In the genomic region with DNA sequence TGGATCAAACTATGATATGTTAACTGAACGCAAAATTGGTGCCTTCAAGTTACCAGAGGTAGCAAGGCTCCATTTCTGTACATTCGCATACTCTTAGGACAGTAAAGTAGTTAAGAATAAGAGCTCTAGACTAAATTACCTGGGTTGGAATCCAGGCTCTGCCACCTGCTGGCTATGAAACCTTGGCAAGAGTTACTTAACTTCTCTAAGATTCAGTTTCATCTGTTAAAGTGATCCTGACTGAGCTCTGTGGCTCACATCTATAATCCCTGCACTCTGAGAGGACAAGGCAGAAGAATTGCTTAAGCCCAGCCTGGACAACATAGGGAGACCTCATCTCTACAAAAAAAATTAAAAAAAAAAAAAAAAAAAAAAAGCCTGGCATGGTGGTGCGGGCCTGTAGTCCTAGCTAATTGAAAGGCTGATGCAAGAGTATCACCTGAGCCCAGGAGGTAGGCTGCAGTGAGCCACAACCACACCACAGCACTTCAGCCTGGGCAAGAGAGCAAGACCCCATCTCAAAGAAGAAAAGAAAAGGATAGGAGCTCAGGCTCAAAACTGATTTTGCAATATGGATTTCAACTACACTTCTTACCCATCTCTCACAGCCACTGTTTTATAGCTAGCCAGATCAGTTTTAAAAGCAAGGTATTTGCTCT, we compare ENCODE assay signal across 17 cellular contexts. TPM values are rescaled to one million over a fixed set of nuclear protein-coding genes. Genes with fewer than 3 reads are reported as not detected.
DNase-seq lines count a peak whose midpoint lies in the region; ATAC-seq and TF ChIP-seq lines count a peak whose summit lies in the region.
"Had no signal": no experiment of that assay in that cellular context is flagged by ENCODE, and none has a peak within 500 bp of the region (broad histone marks: within the 10 kb centered on the region; RNA-seq: fewer than 3 reads in every experiment).

No MANE protein-coding gene starts in this region.

- TF ChIP-seq POLR2A in right lobe of liver (IDR thresholded peaks at IDR 0.05), result no peak

- DNase-seq in HFFc6, result no peak
- no peak for DNase-seq in astrocyte of the spinal cord (ENCODE audit: low read depth, low spot score)
- no peak for DNase-seq in right lobe of liver
- no peak for DNase-seq in HuH-7 (ENCODE audit: low spot score)
- DNase-seq in NCI-H226, result no peak
- DNase-seq in NCI-H2081 treated with DMSO at 0.1 percent for 48 hours (lab: John Stamatoyannopoulos, UW), result no peak
- DNase-seq: activated T-cell treated with anti-CD3 and anti-CD28 coated beads, Interleukin-2, amount 50 U/mL, for 48 hours; DMS79; heart left ventricle; NCI-H2171; T1000 had no signal

- in situ Hi-C loops in astrocyte of the spinal cord (cut with HindIII; ENCODE audit: low sequenced_read_pairs), result no loop called here

- no peak overlapping the region for H3K27ac ChIP-seq in right lobe of liver
- H3K27ac ChIP-seq: BLaER1, heart left ventricle, parathyroid adenoma had no signal

- peaks cover 30% of the 10 kb centered on the region for H3K4me1 Mint-ChIP-seq in HFFc6 (ENCODE audit: low read depth)

- H3K27ac Mint-ChIP-seq in HFFc6, result no peak overlapping the region

- peaks cover 14% of the 10 kb centered on the region; the same call in 1 of the 2 replicates for H3K36me3 Mint-ChIP-seq in HFFc6 (ENCODE audit: low read depth)

- no peaks in the 10 kb centered on the region for H3K27me3 ChIP-seq in right lobe of liver
- H3K27me3 ChIP-seq: BLaER1, heart left ventricle had no signal

- 75% methylated on average over 3 of the region's 3 CpGs for WGBS in right lobe of liver (ENCODE audit: insufficient coverage, low coverage, low lambda C conversion rate, missing lambda C conversion rate)

- peaks cover 0 to 8% (median 0%) of the 10 kb centered on the region in 4 donors for H3K4me1 ChIP-seq in right lobe of liver
- H3K4me1 ChIP-seq: BLaER1 had no signal

- peak; percentile 28 for TF ChIP-seq CTCF in GM12873 (IDR thresholded peaks at IDR 0.05; ENCODE audit: insufficient read depth, low read depth, low read length, missing control alignments)
- peak; percentile 17; the same call in 1 of the 2 replicates for TF ChIP-seq CTCF in HFFc6 (IDR thresholded peaks at IDR 0.05)
- peak; percentile 19 for TF ChIP-seq CTCF in astrocyte of the spinal cord (IDR thresholded peaks at IDR 0.05; ENCODE audit: low read depth, low read length)
- TF ChIP-seq CTCF in right lobe of liver (IDR thresholded peaks at IDR 0.05), result peak in 3 of 4 donors; percentile 4 to 32 (median 22)

- intact Hi-C loops in right lobe of liver (cut with DNase I), result no loop called here

- H3K9me3 Mint-ChIP-seq in HFFc6, result no peaks in the 10 kb centered on the region
- H3K9me3 Mint-ChIP-seq: dendritic cell treated with granulocyte-macrophage colony-stimulating factor and Interleukin-4, amounts not matched to agents 40 ng/mL and 50 ng/mL, for 4 days had no signal

- H3K4me3 Mint-ChIP-seq in HFFc6, result no peak overlapping the region
- H3K4me3 Mint-ChIP-seq: dendritic cell treated with granulocyte-macrophage colony-stimulating factor and Interleukin-4, amounts not matched to agents 40 ng/mL and 50 ng/mL, for 4 days had no signal

- H3K4me3 ChIP-seq in astrocyte of the spinal cord (ENCODE audit: low read depth, low read length) (no peak overlapping the region), right lobe of liver (no peak overlapping the region)
- H3K4me3 ChIP-seq: BLaER1, heart left ventricle had no signal

- H3K9me3 ChIP-seq in right lobe of liver, result no peaks in the 10 kb centered on the region
- H3K9me3 ChIP-seq: BLaER1, heart left ventricle had no signal

- H3K27me3 Mint-ChIP-seq in HFFc6 (ENCODE audit: insufficient read depth), result peaks cover 1% of the 10 kb centered on the region; the same call in 1 of the 2 replicates
- H3K27me3 Mint-ChIP-seq: dendritic cell treated with granulocyte-macrophage colony-stimulating factor and Interleukin-4, amounts not matched to agents 40 ng/mL and 50 ng/mL, for 4 days had no signal

- ATAC-seq in right lobe of liver (peak; percentile 32 to 57 (median 46)), GM19035 (IDR thresholded peaks at IDR 0.05; ENCODE audit: unreplicated experiment) (no peak)
- ATAC-seq: esophagus mucosa, heart left ventricle had no signal

- H3K36me3 ChIP-seq in right lobe of liver, result no peaks in the 10 kb centered on the region
- H3K36me3 ChIP-seq: BLaER1, heart left ventricle had no signal

RNA-seq across cellular contexts. Expression of a gene that starts 21.3 kb away (rescaled TPM):
- total RNA-seq in HFFc6 (2021; fragmentation: NEBNext Ultra II Directional; extraction: Animal tissue kit (Norgen Biotek cat#: 25700)), result 10 to 100 TPM; 42.9 to 52.8 (median 49.6) TPM
- total RNA-seq in right lobe of liver, result 10 to 100 TPM; 14.4 to 19.4 (median 18.4) TPM
